ENCODE assay signal across 1 cellular context in the genomic region with DNA sequence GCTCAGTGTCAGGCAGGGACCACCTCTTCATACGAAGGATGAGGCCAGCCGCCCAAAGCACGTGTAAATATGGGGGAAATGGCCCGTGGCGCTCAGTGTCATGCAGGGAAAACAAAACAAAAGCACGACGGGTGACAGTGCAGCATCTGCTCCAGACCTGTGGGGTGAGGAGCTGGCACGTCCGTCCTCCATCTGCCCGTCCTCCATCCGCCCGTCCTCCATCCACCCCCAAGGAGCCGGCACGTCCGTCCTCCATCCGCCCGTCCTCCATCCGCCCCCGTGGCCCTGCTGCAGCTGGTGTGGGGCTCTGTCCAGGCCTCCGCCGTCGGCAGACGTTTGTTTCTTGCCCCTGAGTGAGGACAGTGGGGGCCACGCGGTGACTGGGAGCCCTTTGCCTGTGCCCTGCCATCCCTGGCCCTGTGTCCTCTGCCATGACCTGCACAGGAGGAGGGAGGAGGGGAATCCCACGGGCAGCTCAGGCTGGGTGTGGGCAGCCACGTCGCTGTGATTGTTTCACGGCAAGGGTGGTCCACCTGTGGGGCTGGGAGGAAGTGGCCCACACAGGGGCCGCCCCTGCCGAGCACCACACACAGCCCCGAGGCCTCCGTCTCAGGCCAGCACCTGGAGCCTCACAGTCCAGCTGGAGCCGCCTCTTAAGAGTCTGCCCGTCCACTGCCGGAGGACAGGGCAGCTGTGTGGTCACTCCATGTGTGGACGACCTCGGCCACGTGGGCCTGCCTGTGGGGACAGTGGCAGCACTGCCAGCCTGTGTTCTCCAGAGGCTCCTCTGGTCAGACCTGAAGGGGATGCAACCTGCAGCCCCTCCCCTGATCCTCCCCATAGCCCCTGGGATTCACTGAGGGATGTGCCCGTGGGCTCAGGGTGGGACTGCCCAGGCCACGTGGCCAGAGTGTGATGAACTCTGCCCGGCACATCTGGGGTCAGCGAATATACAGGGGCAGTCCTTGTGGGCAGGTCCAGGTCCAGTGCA.
TF ChIP-seq lines count a peak whose summit lies in the region.

No MANE protein-coding gene starts in this region.

TF ChIP-seq in SK-N-SH, 30 proteins besides CTCF, POLR2A, EP300 and RAD21 (continued from another document):
- TF ChIP-seq FOXM1 (IDR thresholded peaks at IDR 0.05; ENCODE audit: low read depth) (no peak), FOXJ3 (CRISPR knock-in tag; IDR thresholded peaks at IDR 0.05) (no peak), GABPA (IDR thresholded peaks at IDR 0.05; ENCODE audit: low read depth) (no peak), POLR2AphosphoS5 (IDR thresholded peaks at IDR 0.05; ENCODE audit: low read depth, low read length) (no peak), ELF1 (IDR thresholded peaks at IDR 0.05) (no peak), CHD2 (IDR thresholded peaks at IDR 0.05; ENCODE audit: low read length, partially characterized antibody) (no peak), SMC3 (IDR thresholded peaks at IDR 0.05; ENCODE audit: low read depth, low read length) (no peak), JUND (IDR thresholded peaks at IDR 0.05) (no peak), USF2 (IDR thresholded peaks at IDR 0.05; ENCODE audit: borderline replicate concordance, low read depth, low read length) (no peak), GATA2 (CRISPR knock-in tag; IDR thresholded peaks at IDR 0.05) (no peak), NRF1 (IDR thresholded peaks at IDR 0.05; ENCODE audit: low read depth, low read length) (no peak), RCOR1 (IDR thresholded peaks at IDR 0.05; ENCODE audit: low read length) (no peak), NFIC (IDR thresholded peaks at IDR 0.05; ENCODE audit: borderline replicate concordance) (no peak), TAF1 (IDR thresholded peaks at IDR 0.05; ENCODE audit: borderline replicate concordance, low read depth, low read length) (no peak)
- TF ChIP-seq, protein P1, sequence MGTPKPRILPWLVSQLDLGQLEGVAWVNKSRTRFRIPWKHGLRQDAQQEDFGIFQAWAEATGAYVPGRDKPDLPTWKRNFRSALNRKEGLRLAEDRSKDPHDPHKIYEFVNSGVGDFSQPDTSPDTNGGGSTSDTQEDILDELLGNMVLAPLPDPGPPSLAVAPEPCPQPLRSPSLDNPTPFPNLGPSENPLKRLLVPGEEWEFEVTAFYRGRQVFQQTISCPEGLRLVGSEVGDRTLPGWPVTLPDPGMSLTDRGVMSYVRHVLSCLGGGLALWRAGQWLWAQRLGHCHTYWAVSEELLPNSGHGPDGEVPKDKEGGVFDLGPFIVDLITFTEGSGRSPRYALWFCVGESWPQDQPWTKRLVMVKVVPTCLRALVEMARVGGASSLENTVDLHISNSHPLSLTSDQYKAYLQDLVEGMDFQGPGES (IDR thresholded peaks at IDR 0.05; ENCODE audit: low read depth, low read length) = no peak
- TF ChIP-seq, protein P2, sequence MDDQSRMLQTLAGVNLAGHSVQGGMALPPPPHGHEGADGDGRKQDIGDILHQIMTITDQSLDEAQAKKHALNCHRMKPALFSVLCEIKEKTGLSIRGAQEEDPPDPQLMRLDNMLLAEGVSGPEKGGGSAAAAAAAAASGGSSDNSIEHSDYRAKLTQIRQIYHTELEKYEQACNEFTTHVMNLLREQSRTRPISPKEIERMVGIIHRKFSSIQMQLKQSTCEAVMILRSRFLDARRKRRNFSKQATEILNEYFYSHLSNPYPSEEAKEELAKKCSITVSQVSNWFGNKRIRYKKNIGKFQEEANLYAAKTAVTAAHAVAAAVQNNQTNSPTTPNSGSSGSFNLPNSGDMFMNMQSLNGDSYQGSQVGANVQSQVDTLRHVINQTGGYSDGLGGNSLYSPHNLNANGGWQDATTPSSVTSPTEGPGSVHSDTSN (IDR thresholded peaks at IDR 0.05) = no peak
